Comparison of ENCODE assay signal across 9 cellular contexts in genomic region chr6:144543006-144543871, GRCh38.
DNase-seq lines count a peak whose midpoint lies in the region; ATAC-seq, FAIRE-seq and TF ChIP-seq lines count a peak whose summit lies in the region.
"Had no signal": no experiment of that assay in that cellular context is flagged by ENCODE, and none has a peak within 500 bp of the region (broad histone marks: within the 10 kb centered on the region; RNA-seq: fewer than 3 reads in every experiment).

No MANE protein-coding gene starts in this region.

- intact Hi-C loops in pancreas (cut with DNase I) = no loop called here

- no peak for FAIRE-seq in pancreas (lab: Jason Lieb, UNC)

- H3K9me3 ChIP-seq in BE2C (no peaks in the 10 kb centered on the region), pancreas (no peaks in the 10 kb centered on the region)
- H3K9me3 ChIP-seq: heart left ventricle had no signal

- H3K27me3 ChIP-seq in BE2C (no peaks in the 10 kb centered on the region), pancreas (no peaks in the 10 kb centered on the region)
- H3K27me3 ChIP-seq: heart left ventricle had no signal

- DNase-seq in AG09309 (ENCODE audit: low read depth) = peak; percentile 48
- DNase-seq in HCEC 1CT = peak; percentile 66
- DNase-seq in RPMI8226 = peak; percentile 25
- DNase-seq in fibroblast of peridontal ligament (ENCODE audit: extremely low read depth) = peak; percentile 47
- DNase-seq in ureter (ENCODE audit: low spot score) = no peak
- no peak for DNase-seq in BE2C
- DNase-seq in mesenteric fat pad (ENCODE audit: low spot score) = no peak
- DNase-seq in pancreas = no peak
- DNase-seq: heart left ventricle had no signal

- H3K36me3 ChIP-seq in BE2C (no peaks in the 10 kb centered on the region), pancreas (peaks cover 0 to 56% (median 4%) of the 10 kb centered on the region in 3 donors)

- WGBS in pancreas, 2 donors = 85 to 89% methylated on average over 8 of the region's 8 CpGs

- H3K4me1 ChIP-seq in BE2C = no peaks in the 10 kb centered on the region; the same call in 1 of the 2 replicates
- peaks cover 0 to 5% (median 0%) of the 10 kb centered on the region in 3 donors for H3K4me1 ChIP-seq in pancreas
- H3K4me1 ChIP-seq: heart left ventricle had no signal

- no peak overlapping the region for H3K27ac ChIP-seq in pancreas
- H3K27ac ChIP-seq: heart left ventricle had no signal

- ATAC-seq in pancreas = no peak
- ATAC-seq: heart left ventricle had no signal

- TF ChIP-seq CTCF in AG09309 (IDR thresholded peaks at IDR 0.05; ENCODE audit: control insufficient read depth, insufficient read depth, low read depth, low read length, missing control alignments) (no peak), BE2C (IDR thresholded peaks at IDR 0.05; ENCODE audit: low read depth, low read length) (no peak), pancreas (IDR thresholded peaks at IDR 0.05) (no peak)

- H3K4me3 ChIP-seq in AG09309 (ENCODE audit: control insufficient read depth, low read depth, low read length) (no peak overlapping the region), BE2C (ENCODE audit: low read depth, low read length) (no peak overlapping the region), pancreas (no peak overlapping the region)
- H3K4me3 ChIP-seq: heart left ventricle had no signal

Comparison
In these comparisons a context has a peak if more than half of its experiments do, and no peak if none do; other contexts are left out.
1. DNase-seq: peak in AG09309 (single experiment), HCEC 1CT (single experiment), RPMI8226 (single experiment) and fibroblast of peridontal ligament (single experiment); none in ureter (single experiment), BE2C (single experiment), mesenteric fat pad (single experiment) and pancreas (0 of 6).